ENCODE assay signal across 1 cellular context in the genomic region with DNA sequence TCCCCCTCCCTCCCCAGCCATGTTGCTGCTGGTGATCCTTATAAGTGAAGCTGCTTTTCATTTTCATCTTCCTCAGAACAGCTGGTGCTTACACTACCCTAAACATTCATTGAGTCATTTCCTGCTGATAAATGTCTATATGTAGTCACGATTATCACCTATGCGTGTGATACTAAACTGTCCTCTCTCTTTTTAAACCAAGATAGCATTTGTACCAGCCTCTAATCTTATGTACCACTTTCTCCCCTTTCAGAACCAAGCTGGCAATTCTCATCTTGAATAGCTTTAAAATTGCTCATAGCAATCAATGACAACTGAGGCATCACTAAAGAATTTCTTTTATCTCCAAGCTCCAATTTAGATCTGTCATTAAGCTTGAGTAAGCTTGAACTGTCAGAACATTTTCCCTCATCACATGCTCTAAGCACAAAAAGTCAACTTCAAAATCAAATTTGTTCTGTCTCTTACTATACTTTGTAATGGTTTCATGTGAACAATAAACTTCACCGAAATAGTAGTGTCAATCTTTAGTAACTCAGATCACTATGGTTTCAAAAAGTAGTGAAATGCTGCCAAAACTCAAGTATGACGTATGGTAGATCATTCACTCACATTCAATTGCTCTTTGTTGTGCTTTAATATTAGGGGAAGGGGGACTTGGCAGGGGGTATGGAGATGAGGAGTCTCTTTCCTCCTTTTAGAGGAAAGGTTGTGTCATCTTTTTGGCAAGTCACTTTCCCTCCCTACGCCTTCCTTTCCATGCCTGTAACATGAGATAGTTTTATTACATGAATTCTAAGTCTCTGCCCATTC.
TF ChIP-seq lines count a peak whose summit lies in the region.

No MANE protein-coding gene starts in this region.

TF ChIP-seq in GM23338, 12 proteins besides CTCF, POLR2A, EP300 and RAD21 (continued from another document):
- TF ChIP-seq, protein P1, sequence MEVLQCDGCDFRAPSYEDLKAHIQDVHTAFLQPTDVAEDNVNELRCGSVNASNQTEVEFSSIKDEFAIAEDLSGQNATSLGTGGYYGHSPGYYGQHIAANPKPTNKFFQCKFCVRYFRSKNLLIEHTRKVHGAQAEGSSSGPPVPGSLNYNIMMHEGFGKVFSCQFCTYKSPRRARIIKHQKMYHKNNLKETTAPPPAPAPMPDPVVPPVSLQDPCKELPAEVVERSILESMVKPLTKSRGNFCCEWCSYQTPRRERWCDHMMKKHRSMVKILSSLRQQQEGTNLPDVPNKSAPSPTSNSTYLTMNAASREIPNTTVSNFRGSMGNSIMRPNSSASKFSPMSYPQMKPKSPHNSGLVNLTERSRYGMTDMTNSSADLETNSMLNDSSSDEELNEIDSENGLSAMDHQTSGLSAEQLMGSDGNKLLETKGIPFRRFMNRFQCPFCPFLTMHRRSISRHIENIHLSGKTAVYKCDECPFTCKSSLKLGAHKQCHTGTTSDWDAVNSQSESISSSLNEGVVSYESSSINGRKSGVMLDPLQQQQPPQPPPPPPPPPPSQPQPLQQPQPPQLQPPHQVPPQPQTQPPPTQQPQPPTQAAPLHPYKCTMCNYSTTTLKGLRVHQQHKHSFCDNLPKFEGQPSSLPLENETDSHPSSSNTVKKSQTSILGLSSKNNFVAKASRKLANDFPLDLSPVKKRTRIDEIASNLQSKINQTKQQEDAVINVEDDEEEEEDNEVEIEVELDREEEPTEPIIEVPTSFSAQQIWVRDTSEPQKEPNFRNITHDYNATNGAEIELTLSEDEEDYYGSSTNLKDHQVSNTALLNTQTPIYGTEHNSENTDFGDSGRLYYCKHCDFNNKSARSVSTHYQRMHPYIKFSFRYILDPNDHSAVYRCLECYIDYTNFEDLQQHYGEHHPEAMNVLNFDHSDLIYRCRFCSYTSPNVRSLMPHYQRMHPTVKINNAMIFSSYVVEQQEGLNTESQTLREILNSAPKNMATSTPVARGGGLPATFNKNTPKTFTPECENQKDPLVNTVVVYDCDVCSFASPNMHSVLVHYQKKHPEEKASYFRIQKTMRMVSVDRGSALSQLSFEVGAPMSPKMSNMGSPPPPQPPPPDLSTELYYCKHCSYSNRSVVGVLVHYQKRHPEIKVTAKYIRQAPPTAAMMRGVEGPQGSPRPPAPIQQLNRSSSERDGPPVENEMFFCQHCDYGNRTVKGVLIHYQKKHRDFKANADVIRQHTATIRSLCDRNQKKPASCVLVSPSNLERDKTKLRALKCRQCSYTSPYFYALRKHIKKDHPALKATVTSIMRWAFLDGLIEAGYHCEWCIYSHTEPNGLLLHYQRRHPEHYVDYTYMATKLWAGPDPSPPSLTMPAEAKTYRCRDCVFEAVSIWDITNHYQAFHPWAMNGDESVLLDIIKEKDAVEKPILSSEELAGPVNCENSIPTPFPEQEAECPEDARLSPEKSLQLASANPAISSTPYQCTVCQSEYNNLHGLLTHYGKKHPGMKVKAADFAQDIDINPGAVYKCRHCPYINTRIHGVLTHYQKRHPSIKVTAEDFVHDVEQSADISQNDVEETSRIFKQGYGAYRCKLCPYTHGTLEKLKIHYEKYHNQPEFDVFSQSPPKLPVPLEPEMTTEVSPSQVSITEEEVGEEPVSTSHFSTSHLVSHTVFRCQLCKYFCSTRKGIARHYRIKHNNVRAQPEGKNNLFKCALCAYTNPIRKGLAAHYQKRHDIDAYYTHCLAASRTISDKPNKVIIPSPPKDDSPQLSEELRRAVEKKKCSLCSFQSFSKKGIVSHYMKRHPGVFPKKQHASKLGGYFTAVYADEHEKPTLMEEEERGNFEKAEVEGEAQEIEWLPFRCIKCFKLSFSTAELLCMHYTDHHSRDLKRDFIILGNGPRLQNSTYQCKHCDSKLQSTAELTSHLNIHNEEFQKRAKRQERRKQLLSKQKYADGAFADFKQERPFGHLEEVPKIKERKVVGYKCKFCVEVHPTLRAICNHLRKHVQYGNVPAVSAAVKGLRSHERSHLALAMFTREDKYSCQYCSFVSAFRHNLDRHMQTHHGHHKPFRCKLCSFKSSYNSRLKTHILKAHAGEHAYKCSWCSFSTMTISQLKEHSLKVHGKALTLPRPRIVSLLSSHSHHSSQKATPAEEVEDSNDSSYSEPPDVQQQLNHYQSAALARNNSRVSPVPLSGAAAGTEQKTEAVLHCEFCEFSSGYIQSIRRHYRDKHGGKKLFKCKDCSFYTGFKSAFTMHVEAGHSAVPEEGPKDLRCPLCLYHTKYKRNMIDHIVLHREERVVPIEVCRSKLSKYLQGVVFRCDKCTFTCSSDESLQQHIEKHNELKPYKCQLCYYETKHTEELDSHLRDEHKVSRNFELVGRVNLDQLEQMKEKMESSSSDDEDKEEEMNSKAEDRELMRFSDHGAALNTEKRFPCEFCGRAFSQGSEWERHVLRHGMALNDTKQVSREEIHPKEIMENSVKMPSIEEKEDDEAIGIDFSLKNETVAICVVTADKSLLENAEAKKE (CRISPR knock-in tag; IDR thresholded peaks at IDR 0.05) = no peak
- TF ChIP-seq STAT1 (IDR thresholded peaks at IDR 0.05; ENCODE audit: unreplicated experiment) = no peak
- no peak for TF ChIP-seq JUNB (IDR thresholded peaks at IDR 0.05; ENCODE audit: unreplicated experiment)
- TF ChIP-seq CREB1 (CRISPR knock-in tag; IDR thresholded peaks at IDR 0.05; ENCODE audit: low read depth) = no peak
- no peak for TF ChIP-seq NANOG (IDR thresholded peaks at IDR 0.05; ENCODE audit: borderline replicate concordance)
- no peak for TF ChIP-seq ZNF114 (CRISPR knock-in tag; IDR thresholded peaks at IDR 0.05)
- TF ChIP-seq, protein P2, sequence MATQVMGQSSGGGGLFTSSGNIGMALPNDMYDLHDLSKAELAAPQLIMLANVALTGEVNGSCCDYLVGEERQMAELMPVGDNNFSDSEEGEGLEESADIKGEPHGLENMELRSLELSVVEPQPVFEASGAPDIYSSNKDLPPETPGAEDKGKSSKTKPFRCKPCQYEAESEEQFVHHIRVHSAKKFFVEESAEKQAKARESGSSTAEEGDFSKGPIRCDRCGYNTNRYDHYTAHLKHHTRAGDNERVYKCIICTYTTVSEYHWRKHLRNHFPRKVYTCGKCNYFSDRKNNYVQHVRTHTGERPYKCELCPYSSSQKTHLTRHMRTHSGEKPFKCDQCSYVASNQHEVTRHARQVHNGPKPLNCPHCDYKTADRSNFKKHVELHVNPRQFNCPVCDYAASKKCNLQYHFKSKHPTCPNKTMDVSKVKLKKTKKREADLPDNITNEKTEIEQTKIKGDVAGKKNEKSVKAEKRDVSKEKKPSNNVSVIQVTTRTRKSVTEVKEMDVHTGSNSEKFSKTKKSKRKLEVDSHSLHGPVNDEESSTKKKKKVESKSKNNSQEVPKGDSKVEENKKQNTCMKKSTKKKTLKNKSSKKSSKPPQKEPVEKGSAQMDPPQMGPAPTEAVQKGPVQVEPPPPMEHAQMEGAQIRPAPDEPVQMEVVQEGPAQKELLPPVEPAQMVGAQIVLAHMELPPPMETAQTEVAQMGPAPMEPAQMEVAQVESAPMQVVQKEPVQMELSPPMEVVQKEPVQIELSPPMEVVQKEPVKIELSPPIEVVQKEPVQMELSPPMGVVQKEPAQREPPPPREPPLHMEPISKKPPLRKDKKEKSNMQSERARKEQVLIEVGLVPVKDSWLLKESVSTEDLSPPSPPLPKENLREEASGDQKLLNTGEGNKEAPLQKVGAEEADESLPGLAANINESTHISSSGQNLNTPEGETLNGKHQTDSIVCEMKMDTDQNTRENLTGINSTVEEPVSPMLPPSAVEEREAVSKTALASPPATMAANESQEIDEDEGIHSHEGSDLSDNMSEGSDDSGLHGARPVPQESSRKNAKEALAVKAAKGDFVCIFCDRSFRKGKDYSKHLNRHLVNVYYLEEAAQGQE (IDR thresholded peaks at IDR 0.05; ENCODE audit: unreplicated experiment) = no peak
- TF ChIP-seq EZH2 (IDR thresholded peaks at IDR 0.05; ENCODE audit: low read depth, unreplicated experiment) = no peak
- TF ChIP-seq ETS1 (IDR thresholded peaks at IDR 0.05) = no peak
- no peak for TF ChIP-seq POLR2AphosphoS5 (IDR thresholded peaks at IDR 0.05; ENCODE audit: low read depth)
